10 cellular contexts compared by ENCODE assay signal in the genomic region with DNA sequence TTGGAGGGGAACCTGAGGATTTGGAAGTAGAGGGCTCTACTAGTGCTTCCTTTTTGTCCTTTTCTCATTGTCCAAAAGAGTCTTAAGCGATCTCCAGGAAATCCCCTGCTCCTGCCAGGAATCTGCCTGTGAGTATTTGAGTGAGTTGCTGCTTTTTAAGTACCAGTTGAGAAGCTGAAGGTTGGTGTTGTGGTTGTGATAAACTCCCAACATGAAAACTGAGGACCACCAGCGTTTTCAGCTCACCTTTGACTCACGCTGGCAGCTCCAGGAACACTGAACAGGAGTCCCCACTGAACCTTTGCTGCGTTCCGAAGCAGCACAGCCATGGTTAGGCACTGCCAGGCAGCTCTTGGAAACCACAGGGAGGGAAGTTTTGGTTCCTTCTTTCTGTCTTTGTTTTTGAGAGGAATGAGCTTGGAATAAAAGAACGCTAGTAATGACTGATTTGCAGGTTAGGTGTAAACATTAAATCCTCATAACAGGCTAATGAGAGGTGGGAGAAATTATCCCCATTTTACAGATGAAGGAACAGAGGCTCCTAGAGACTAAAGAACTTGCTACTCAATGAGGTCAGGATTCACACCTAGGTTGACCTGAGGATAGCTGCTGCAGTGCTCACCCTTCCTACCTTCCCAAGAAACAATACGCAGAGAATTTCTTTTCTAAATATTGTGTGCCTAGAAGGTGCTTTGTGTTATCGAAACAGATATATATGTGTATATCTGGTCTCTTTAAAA.
A peak's percentile ranks its signal among the peaks of the same experiment; 100 is the strongest.
DNase-seq lines count a peak whose midpoint lies in the region; ATAC-seq and TF ChIP-seq lines count a peak whose summit lies in the region.
"Had no signal": no experiment of that assay in that cellular context is flagged by ENCODE, and none has a peak within 500 bp of the region (broad histone marks: within the 10 kb centered on the region; RNA-seq: fewer than 3 reads in every experiment).

No MANE protein-coding gene starts in this region.

- H3K4me1 ChIP-seq in lower lobe of right lung (peaks cover 18% of the 10 kb centered on the region), upper lobe of right lung (peaks cover 14% of the 10 kb centered on the region)
- no peaks in the 10 kb centered on the region for H3K4me1 ChIP-seq in effector memory CD4-positive, alpha-beta T cell (ENCODE audit: control insufficient read depth, insufficient read depth, low read length, poor library complexity, severe bottlenecking)

- DNase-seq in NOMO-1 (lab: John Stamatoyannopoulos, UW; ENCODE audit: unreplicated experiment in 2 of 2) (peak; percentile 5 to 12), NOMO-1 treated with DMSO at 0.1 percent for 48 hours (lab: John Stamatoyannopoulos, UW; ENCODE audit: unreplicated experiment) (no peak), chondrocyte (ENCODE audit: low spot score) (no peak), lower lobe of right lung (no peak), upper lobe of right lung (no peak)
- no peak for DNase-seq in activated CD4-positive, alpha-beta T cell treated with anti-CD3 and anti-CD28 coated beads for 48 hours
- DNase-seq in effector memory CD4-positive, alpha-beta T cell = no peak
- DNase-seq: activated naive CD4-positive, alpha-beta T cell treated with anti-CD3 and anti-CD28 coated beads for 36 hours had no signal

- H3K4me3 Mint-ChIP-seq in chondrocyte (ENCODE audit: unreplicated experiment) = peak overlapping the region; percentile 65
- H3K4me3 Mint-ChIP-seq: activated naive CD4-positive, alpha-beta T cell treated with anti-CD3 and anti-CD28 coated beads for 36 hours; stimulated activated naive CD8-positive, alpha-beta T cell treated with anti-CD3 and anti-CD28 coated beads, Interleukin-15, Interleukin-2, amounts not matched to agents 100 ng/mL and 50 ng/mL, for 24 hours had no signal

- peak overlapping the region; percentile 96 for H3K27ac Mint-ChIP-seq in chondrocyte (ENCODE audit: unreplicated experiment)
- H3K27ac Mint-ChIP-seq: activated naive CD4-positive, alpha-beta T cell treated with anti-CD3 and anti-CD28 coated beads for 36 hours; stimulated activated naive CD8-positive, alpha-beta T cell treated with anti-CD3 and anti-CD28 coated beads, Interleukin-15, Interleukin-2, amounts not matched to agents 100 ng/mL and 50 ng/mL, for 24 hours had no signal

- H3K9me3 ChIP-seq in lower lobe of right lung (no peaks in the 10 kb centered on the region), upper lobe of right lung (no peaks in the 10 kb centered on the region)
- no peaks in the 10 kb centered on the region for H3K9me3 ChIP-seq in effector memory CD4-positive, alpha-beta T cell (ENCODE audit: control insufficient read depth, low read length)

- no peaks in the 10 kb centered on the region for H3K27me3 Mint-ChIP-seq in chondrocyte (ENCODE audit: low read depth)
- H3K27me3 Mint-ChIP-seq: stimulated activated naive CD8-positive, alpha-beta T cell treated with anti-CD3 and anti-CD28 coated beads, Interleukin-15, Interleukin-2, amounts not matched to agents 100 ng/mL and 50 ng/mL, for 24 hours had no signal

- H3K4me1 Mint-ChIP-seq in chondrocyte (ENCODE audit: low read depth) = peaks cover 51% of the 10 kb centered on the region

- H3K4me3 ChIP-seq in lower lobe of right lung (peak overlapping the region; percentile 19), upper lobe of right lung (peak overlapping the region; percentile 28)
- no peak overlapping the region for H3K4me3 ChIP-seq in effector memory CD4-positive, alpha-beta T cell (ENCODE audit: insufficient read depth, low read depth, low read length, poor library complexity, severe bottlenecking)

- no peaks in the 10 kb centered on the region for H3K36me3 Mint-ChIP-seq in chondrocyte (ENCODE audit: low read depth)

- H3K36me3 ChIP-seq in lower lobe of right lung (no peaks in the 10 kb centered on the region), upper lobe of right lung (no peaks in the 10 kb centered on the region)
- no peaks in the 10 kb centered on the region for H3K36me3 ChIP-seq in effector memory CD4-positive, alpha-beta T cell (ENCODE audit: control insufficient read depth, insufficient read depth, low read length)

- H3K9me3 Mint-ChIP-seq in chondrocyte (ENCODE audit: low read depth) = no peaks in the 10 kb centered on the region
- H3K9me3 Mint-ChIP-seq: activated naive CD4-positive, alpha-beta T cell treated with anti-CD3 and anti-CD28 coated beads for 36 hours; stimulated activated naive CD8-positive, alpha-beta T cell treated with anti-CD3 and anti-CD28 coated beads, Interleukin-15, Interleukin-2, amounts not matched to agents 100 ng/mL and 50 ng/mL, for 24 hours had no signal

- intact Hi-C loops in lower lobe of right lung (cut with DNase I) = no loop called here
- intact Hi-C loops in upper lobe of right lung (cut with DNase I) = no loop called here

- ATAC-seq in lower lobe of right lung = peak in 1 of 2 donors; percentile 31
- peak; percentile 39 for ATAC-seq in upper lobe of right lung
- no peak for ATAC-seq in HG03139 (IDR thresholded peaks at IDR 0.05; ENCODE audit: unreplicated experiment)

- no peak for TF ChIP-seq CTCF in chondrocyte (IDR thresholded peaks at IDR 0.05)
- TF ChIP-seq CTCF in lower lobe of right lung (IDR thresholded peaks at IDR 0.05) = no peak
- TF ChIP-seq CTCF in upper lobe of right lung (IDR thresholded peaks at IDR 0.05) = no peak

- H3K27me3 ChIP-seq in lower lobe of right lung (ENCODE audit: low read depth) = no peaks in the 10 kb centered on the region
- H3K27me3 ChIP-seq in upper lobe of right lung = no peaks in the 10 kb centered on the region
- H3K27me3 ChIP-seq in effector memory CD4-positive, alpha-beta T cell (replicated peaks; ENCODE audit: control insufficient read depth, insufficient read depth, low read length, poor library complexity, severe bottlenecking) = no peaks in the 10 kb centered on the region

- no peak overlapping the region for H3K27ac ChIP-seq in lower lobe of right lung
- no peak overlapping the region for H3K27ac ChIP-seq in upper lobe of right lung
- H3K27ac ChIP-seq in effector memory CD4-positive, alpha-beta T cell (ENCODE audit: insufficient read depth, low read length, poor library complexity, severe bottlenecking) = no peak overlapping the region

Comparison
In these comparisons a context has a peak if more than half of its experiments do, and no peak if none do; other contexts are left out.
1. DNase-seq: peak in NOMO-1 (2 of 2); none in NOMO-1 treated with DMSO at 0.1 percent for 48 hours (single experiment), chondrocyte (single experiment), lower lobe of right lung (single experiment), upper lobe of right lung (single experiment), activated CD4-positive, alpha-beta T cell treated with anti-CD3 and anti-CD28 coated beads for 48 hours (single experiment) and effector memory CD4-positive, alpha-beta T cell (0 of 3).